Comparison of ENCODE assay signal across 9 cellular contexts in genomic region chr14:93956514-93957332, GRCh38. TPM values are rescaled to one million over a fixed set of nuclear protein-coding genes. Genes with fewer than 3 reads are reported as not detected.
A peak's percentile ranks its signal among the peaks of the same experiment; 100 is the strongest.
DNase-seq lines count a peak whose midpoint lies in the region; ATAC-seq and TF ChIP-seq lines count a peak whose summit lies in the region.
"Had no signal": no experiment of that assay in that cellular context is flagged by ENCODE, and none has a peak within 500 bp of the region (broad histone marks: within the 10 kb centered on the region; RNA-seq: fewer than 3 reads in every experiment).

No MANE protein-coding gene starts in this region.

- no peak overlapping the region for H3K23ac ChIP-seq in neuronal stem cell (ENCODE audit: low read depth, low read length, poor library complexity)

- H2BK5ac ChIP-seq in neuronal stem cell (ENCODE audit: low read length) = peak overlapping the region; percentile 27

- no peak overlapping the region for H2AFZ ChIP-seq in neuronal stem cell (ENCODE audit: low read length)

- no peaks in the 10 kb centered on the region for H3K36me3 ChIP-seq in neuronal stem cell (replicated peaks in 1 of 2; ENCODE audit: control insufficient read depth in 2 of 2, insufficient read depth in 2 of 2, low read length in 2 of 2)

- H2BK15ac ChIP-seq in neuronal stem cell (ENCODE audit: low read length) = no peak overlapping the region

- peak overlapping the region; percentile 92 to 95 for H3K4me3 Mint-ChIP-seq in effector memory CD8-positive, alpha-beta T cell

- no peak overlapping the region for H3K9ac ChIP-seq in neuronal stem cell (ENCODE audit: low read depth, low read length, poor library complexity)

- peaks cover 28% of the 10 kb centered on the region for H3K36me3 Mint-ChIP-seq in effector memory CD8-positive, alpha-beta T cell (ENCODE audit: insufficient read depth)

- H3K27ac Mint-ChIP-seq in effector memory CD8-positive, alpha-beta T cell = peak overlapping the region; percentile 97 to 100

- peaks cover 79 to 81% of the 10 kb centered on the region in 2 donors for H3K4me1 Mint-ChIP-seq in effector memory CD8-positive, alpha-beta T cell (ENCODE audit: low read depth in 2 of 2)

- H3K9me3 ChIP-seq in neuronal stem cell (replicated peaks in 1 of 2; ENCODE audit: control insufficient read depth in 2 of 2, insufficient read depth in 1 of 2, low read depth in 1 of 2, low read length in 2 of 2) = no peaks in the 10 kb centered on the region

- peaks cover 6 to 12% of the 10 kb centered on the region in 2 donors for H3K4me1 ChIP-seq in neuronal stem cell (ENCODE audit: control insufficient read depth in 2 of 2, insufficient read depth in 1 of 2, low read depth in 1 of 2, low read length in 2 of 2)

- H3K4me3 ChIP-seq in GM12865 (ENCODE audit: low read depth, low read length) = no peak overlapping the region
- H3K4me3 ChIP-seq in neuronal stem cell (ENCODE audit: low read length in 2 of 2) = no peak overlapping the region

- peak overlapping the region; percentile 77 for H2AK5ac ChIP-seq in neuronal stem cell (ENCODE audit: low read depth, low read length)

- no CpG with 5 or more reads among the region's 14 CpGs for WGBS in neuronal stem cell (ENCODE audit: extremely low coverage in 2 of 2, insufficient read length in 2 of 2, insufficient replicate concordance in 1 of 2), 2 donors

- DNase-seq in GM12865 (ENCODE audit: low read depth) (peak; percentile 47), NCI-H524 treated with DMSO at 0.1 percent for 48 hours (lab: John Stamatoyannopoulos, UW) (peak; percentile 33), neuronal stem cell (ENCODE audit: low spot score) (no peak), NAMALWA (ENCODE audit: low spot score) (no peak), retina (no peak), ecto neural progenitor cell (ENCODE audit: low spot score) (no peak)
- no peak for DNase-seq in effector memory CD8-positive, alpha-beta T cell
- DNase-seq: NCI-H1436, SHP77 had no signal

- H3K27ac ChIP-seq in neuronal stem cell (replicated peaks; ENCODE audit: low read length) = no peak overlapping the region

- no peak for TF ChIP-seq CTCF in GM12865 (IDR thresholded peaks at IDR 0.05; ENCODE audit: insufficient read depth, low read depth, low read length, missing control alignments)

- no peaks in the 10 kb centered on the region for H3K27me3 Mint-ChIP-seq in effector memory CD8-positive, alpha-beta T cell

- H2BK120ac ChIP-seq in neuronal stem cell (ENCODE audit: low read depth, low read length) = no peak overlapping the region

- no peak overlapping the region for H3K4me2 ChIP-seq in neuronal stem cell (ENCODE audit: insufficient read depth, low read length, poor library complexity, severe bottlenecking)

- no peaks in the 10 kb centered on the region for H3K79me1 ChIP-seq in neuronal stem cell (ENCODE audit: low read depth, low read length)

- no peak overlapping the region for H3K14ac ChIP-seq in neuronal stem cell (ENCODE audit: low read length)

- no peak overlapping the region for H4K91ac ChIP-seq in neuronal stem cell (ENCODE audit: low read depth, low read length, poor library complexity)

- H2BK12ac ChIP-seq in neuronal stem cell (ENCODE audit: low read length) = peak overlapping the region; percentile 2

- peak overlapping the region; percentile 86 for H3K18ac ChIP-seq in neuronal stem cell (ENCODE audit: low read length)

- ATAC-seq in effector memory CD8-positive, alpha-beta T cell (replicated peaks) = no peak

- H3K4ac ChIP-seq in neuronal stem cell (ENCODE audit: low read length) = no peak overlapping the region

- H4K8ac ChIP-seq in neuronal stem cell (ENCODE audit: low read depth, low read length) = no peak overlapping the region

- peaks cover 0 to 6% (median 0%) of the 10 kb centered on the region in 3 experiments for H3K27me3 ChIP-seq in neuronal stem cell (ENCODE audit: control insufficient read depth in 3 of 3, insufficient read depth in 3 of 3, low read depth in 1 of 3, low read length in 3 of 3)

- H3K9me3 Mint-ChIP-seq in effector memory CD8-positive, alpha-beta T cell = no peaks in the 10 kb centered on the region

RNA-seq across cellular contexts. Expression of gene ASB2, which starts 19.6 kb away (rescaled TPM):
- polyA plus RNA-seq in neuronal stem cell (2013, experiment 1 of 2) = 0.43 TPM
- polyA plus RNA-seq in neuronal stem cell (2013, experiment 2 of 2) = 0.50 TPM

RNA-seq across cellular contexts. Expression of gene FAM181A, which starts 29.6 kb away (rescaled TPM):
- 2.3 TPM for polyA plus RNA-seq in neuronal stem cell (2013, experiment 1 of 2)
- polyA plus RNA-seq in neuronal stem cell (2013, experiment 2 of 2) = 2.4 TPM

RNA-seq across cellular contexts. Expression of gene CCDC197, which starts 40.4 kb away (rescaled TPM):
- not detected for polyA plus RNA-seq in neuronal stem cell (2013, experiment 1 of 2)
- polyA plus RNA-seq in neuronal stem cell (2013, experiment 2 of 2) = not detected

Comparison
In these comparisons a context has a peak if more than half of its experiments do, and no peak if none do; other contexts are left out.
1. DNase-seq: peak in GM12865 (single experiment) and NCI-H524 treated with DMSO at 0.1 percent for 48 hours (single experiment); none in effector memory CD8-positive, alpha-beta T cell (0 of 3), neuronal stem cell (single experiment), NAMALWA (single experiment), retina (single experiment) and ecto neural progenitor cell (single experiment).